In the genomic region with DNA sequence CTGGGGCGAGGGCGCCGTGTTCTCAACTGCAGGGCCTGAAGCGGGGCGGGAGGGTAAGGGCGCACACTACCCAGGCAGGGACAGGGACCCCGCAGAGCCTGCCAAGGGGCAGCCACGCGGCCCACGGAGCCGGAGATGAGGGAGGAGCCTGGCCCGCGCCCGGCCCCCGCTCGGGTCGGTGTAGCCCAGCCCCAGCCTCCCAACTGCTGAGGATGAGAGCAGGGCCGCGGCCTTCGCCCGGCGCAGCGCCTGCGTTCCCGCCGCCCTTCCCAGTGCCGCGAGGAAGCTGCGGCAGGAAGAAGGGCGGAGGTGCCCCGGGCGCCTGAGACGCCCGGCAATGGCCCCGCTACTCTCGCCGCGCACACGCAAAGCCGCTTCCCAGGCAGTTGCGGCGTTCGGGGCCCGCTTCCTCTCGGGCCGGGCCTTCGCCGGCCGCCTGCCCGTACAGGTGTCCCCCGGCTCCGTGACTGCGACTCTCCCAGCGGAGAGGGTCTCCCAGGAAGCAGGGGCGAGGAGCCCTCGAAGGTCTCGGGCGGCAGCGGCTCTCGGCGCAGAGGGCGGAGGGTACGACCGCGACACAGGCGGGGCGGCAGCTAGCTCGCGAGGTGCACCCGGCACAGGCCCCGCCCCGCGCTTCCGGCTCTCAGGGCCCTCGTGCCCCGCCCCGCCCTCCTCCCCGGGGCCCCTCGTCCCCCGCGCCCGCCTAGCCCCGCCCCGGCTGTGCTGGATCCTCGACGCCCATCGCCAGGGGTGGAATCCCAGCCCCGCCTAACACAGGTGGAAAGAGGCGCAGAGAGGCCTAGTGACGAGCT, we compare ENCODE assay signal across 8 cellular contexts. TPM values are rescaled to one million over a fixed set of nuclear protein-coding genes. Genes with fewer than 3 reads are reported as not detected.
DNase-seq lines count a peak whose midpoint lies in the region; ATAC-seq and TF ChIP-seq lines count a peak whose summit lies in the region.

No MANE protein-coding gene starts in this region.

- H4K8ac ChIP-seq in mesenchymal stem cell (ENCODE audit: low read length) = peak overlapping the region; percentile 99

- peak overlapping the region; percentile 89 for H3K27ac ChIP-seq in CD4-positive, alpha-beta T cell (ENCODE audit: low read depth, low read length)
- H3K27ac ChIP-seq in effector memory CD4-positive, alpha-beta T cell (ENCODE audit: insufficient read depth, low read length, poor library complexity, severe bottlenecking) = peak overlapping the region; percentile 94
- no peak overlapping the region for H3K27ac ChIP-seq in mesenchymal stem cell (ENCODE audit: low read length, poor library complexity, severe bottlenecking)

- H2BK120ac ChIP-seq in mesenchymal stem cell (ENCODE audit: low read depth, low read length) = peak overlapping the region; percentile 83

- no peaks in the 10 kb centered on the region for H3K27me3 Mint-ChIP-seq in CD4-positive, alpha-beta T cell
- H3K27me3 Mint-ChIP-seq in activated CD8-positive, alpha-beta T cell treated with anti-CD3 and anti-CD28 coated beads for 36 hours = no peaks in the 10 kb centered on the region

- H3K4me2 ChIP-seq in mesenchymal stem cell (ENCODE audit: low read length, poor library complexity, severe bottlenecking) = peak overlapping the region; percentile 90

- intact Hi-C loops in CD4-positive, alpha-beta T cell (cut with DNase I, micrococcal nuclease) = loop anchor here (1.0 to 10.0 kb wide), 8 partner anchors 7 to 529 kb away; a partner anchor contains a TSS
- intact Hi-C loops in activated CD8-positive, alpha-beta T cell treated with anti-CD3 and anti-CD28 coated beads for 36 hours (cut with micrococcal nuclease) = no loop called here

- no peak for TF ChIP-seq CTCF in CD4-positive, alpha-beta T cell (IDR thresholded peaks at IDR 0.05)
- no peak for TF ChIP-seq CTCF in activated CD8-positive, alpha-beta T cell treated with anti-CD3 and anti-CD28 coated beads for 36 hours (IDR thresholded peaks at IDR 0.05)

- peak overlapping the region in 1 of 2 experiments; percentile 97 for H3K14ac ChIP-seq in mesenchymal stem cell (ENCODE audit: low read length in 2 of 2)

- no peaks in the 10 kb centered on the region for H3K9me3 Mint-ChIP-seq in CD4-positive, alpha-beta T cell
- H3K9me3 Mint-ChIP-seq in activated CD8-positive, alpha-beta T cell treated with anti-CD3 and anti-CD28 coated beads for 36 hours = no peaks in the 10 kb centered on the region

- H3K4me3 ChIP-seq in effector memory CD4-positive, alpha-beta T cell (ENCODE audit: insufficient read depth, low read depth, low read length, poor library complexity, severe bottlenecking) = peak overlapping the region; percentile 87
- peak overlapping the region; percentile 80 to 83 for H3K4me3 ChIP-seq in mesenchymal stem cell (ENCODE audit: insufficient read depth in 1 of 2, low read depth in 1 of 2, low read length in 2 of 2)

- POLR2A ChIA-PET in CD4-positive, alpha-beta T cell (lab: Charles Lee) = interaction anchor here (0.7 to 7.1 kb wide), 11 partner anchors 9 to 243 kb away, joined by 3 to 98 read pairs (median 5); a partner anchor contains a TSS
- POLR2A ChIA-PET in activated CD8-positive, alpha-beta T cell treated with anti-CD3 and anti-CD28 coated beads for 36 hours (lab: Charles Lee) = interaction anchor here (0.8 to 5.4 kb wide), 14 partner anchors 8 to 161 kb away, joined by 3 to 51 read pairs (median 4); a partner anchor contains a TSS

- H3K18ac ChIP-seq in mesenchymal stem cell (ENCODE audit: low read depth in 1 of 2, low read length in 2 of 2) = peak overlapping the region; percentile 86 to 95

- H3K36me3 Mint-ChIP-seq in CD4-positive, alpha-beta T cell (ENCODE audit: low read depth) = no peaks in the 10 kb centered on the region
- no peaks in the 10 kb centered on the region for H3K36me3 Mint-ChIP-seq in activated CD8-positive, alpha-beta T cell treated with anti-CD3 and anti-CD28 coated beads for 36 hours (ENCODE audit: low read depth)

- no peaks in the 10 kb centered on the region for H3K27me3 ChIP-seq in CD4-positive, alpha-beta T cell (ENCODE audit: control insufficient read depth, insufficient read depth, low read length)
- H3K27me3 ChIP-seq in effector memory CD4-positive, alpha-beta T cell (replicated peaks; ENCODE audit: control insufficient read depth, insufficient read depth, low read length, poor library complexity, severe bottlenecking) = no peaks in the 10 kb centered on the region
- H3K27me3 ChIP-seq in mesenchymal stem cell (ENCODE audit: control insufficient read depth in 1 of 2, insufficient read depth in 1 of 2, low read length in 2 of 2) = no peaks in the 10 kb centered on the region

- peak; percentile 96 for ATAC-seq in CD4-positive, alpha-beta T cell (ENCODE audit: poor library complexity)
- peak; percentile 92 for ATAC-seq in GM19455 (IDR thresholded peaks at IDR 0.05; ENCODE audit: unreplicated experiment)
- peak; percentile 93 for ATAC-seq in HG03571 (IDR thresholded peaks at IDR 0.05; ENCODE audit: unreplicated experiment)
- ATAC-seq in activated CD8-positive, alpha-beta T cell treated with anti-CD3 and anti-CD28 coated beads for 36 hours = peak; percentile 95

- peak overlapping the region; percentile 89 for H3K4me3 Mint-ChIP-seq in CD4-positive, alpha-beta T cell
- peak overlapping the region; percentile 83 for H3K4me3 Mint-ChIP-seq in activated CD8-positive, alpha-beta T cell treated with anti-CD3 and anti-CD28 coated beads for 36 hours

- peaks cover 28% of the 10 kb centered on the region for H3K79me1 ChIP-seq in mesenchymal stem cell (replicated peaks; ENCODE audit: low read length, poor library complexity, severe bottlenecking)

- no peaks in the 10 kb centered on the region for H3K9me3 ChIP-seq in CD4-positive, alpha-beta T cell (ENCODE audit: control insufficient read depth, low read length)
- H3K9me3 ChIP-seq in effector memory CD4-positive, alpha-beta T cell (ENCODE audit: control insufficient read depth, low read length) = no peaks in the 10 kb centered on the region
- H3K9me3 ChIP-seq in mesenchymal stem cell (ENCODE audit: control insufficient read depth, low read length) = no peaks in the 10 kb centered on the region

- peak overlapping the region; percentile 92 for H3K9ac ChIP-seq in mesenchymal stem cell (ENCODE audit: low read length)

- peaks cover 8% of the 10 kb centered on the region for H3K4me1 ChIP-seq in effector memory CD4-positive, alpha-beta T cell (ENCODE audit: control insufficient read depth, insufficient read depth, low read length, poor library complexity, severe bottlenecking)
- H3K4me1 ChIP-seq in mesenchymal stem cell (ENCODE audit: control insufficient read depth, insufficient read depth, low read depth, low read length) = peaks cover 16% of the 10 kb centered on the region

- peak overlapping the region in 1 of 2 experiments; percentile 66 for H3K23ac ChIP-seq in mesenchymal stem cell (ENCODE audit: low read length in 2 of 2)

- peak overlapping the region; percentile 91 for H3K27ac Mint-ChIP-seq in CD4-positive, alpha-beta T cell
- peak overlapping the region; percentile 91 for H3K27ac Mint-ChIP-seq in activated CD8-positive, alpha-beta T cell treated with anti-CD3 and anti-CD28 coated beads for 36 hours

- peak overlapping the region; percentile 10 for H2BK5ac ChIP-seq in mesenchymal stem cell (ENCODE audit: low read depth, low read length, poor library complexity, severe bottlenecking)

- H3K36me3 ChIP-seq in effector memory CD4-positive, alpha-beta T cell (ENCODE audit: control insufficient read depth, insufficient read depth, low read length) = no peaks in the 10 kb centered on the region
- H3K36me3 ChIP-seq in mesenchymal stem cell (ENCODE audit: control insufficient read depth in 1 of 2, insufficient read depth in 2 of 2, low read depth in 1 of 2, low read length in 2 of 2) = no peaks in the 10 kb centered on the region

- peak; percentile 83 to 93 (median 90) for DNase-seq in CD4-positive, alpha-beta T cell
- peak; percentile 92 for DNase-seq in NCI-H774 (lab: John Stamatoyannopoulos, UW)
- peak; percentile 95 for DNase-seq in activated CD8-positive, alpha-beta T cell treated with anti-CD3 and anti-CD28 coated beads for 36 hours
- peak; percentile 83 to 86 (median 84) for DNase-seq in effector memory CD4-positive, alpha-beta T cell
- DNase-seq in mesenchymal stem cell = peak; percentile 70
- peak; percentile 76 for DNase-seq in stimulated activated CD8-positive, alpha-beta memory T cell treated with anti-CD3 and anti-CD28 coated beads, Interleukin-15, amount 100 ng/mL, for 1 hour (ENCODE audit: low read depth)

- H3K4ac ChIP-seq in mesenchymal stem cell (ENCODE audit: low read depth in 1 of 2, low read length in 2 of 2) = peak overlapping the region; percentile 78 to 94

- peak overlapping the region; percentile 92 for H4K91ac ChIP-seq in mesenchymal stem cell (ENCODE audit: low read length)

- 6% methylated on average over 84 of the region's 90 CpGs for WGBS in mesenchymal stem cell

- H2AK5ac ChIP-seq in mesenchymal stem cell (ENCODE audit: low read length, severe bottlenecking) = no peak overlapping the region

- H3K4me1 Mint-ChIP-seq in CD4-positive, alpha-beta T cell (ENCODE audit: low read depth) = peaks cover 32% of the 10 kb centered on the region
- H3K4me1 Mint-ChIP-seq in activated CD8-positive, alpha-beta T cell treated with anti-CD3 and anti-CD28 coated beads for 36 hours (ENCODE audit: low read depth) = peaks cover 23% of the 10 kb centered on the region

- peak overlapping the region in 1 of 2 experiments; percentile 75 for H2BK12ac ChIP-seq in mesenchymal stem cell (ENCODE audit: low read length in 2 of 2)

- H2AFZ ChIP-seq in mesenchymal stem cell (ENCODE audit: low read depth, low read length) = peak overlapping the region; percentile 98

- H2BK15ac ChIP-seq in mesenchymal stem cell (ENCODE audit: low read depth, poor library complexity, severe bottlenecking) = peak overlapping the region; percentile 83

- CTCF ChIA-PET in CD4-positive, alpha-beta T cell (lab: Charles Lee) = interaction anchor here (0.6 to 3.0 kb wide), 3 partner anchors 10 to 223 kb away, joined by 3 to 19 read pairs (median 8); no protein-coding TSS in a partner anchor
- CTCF ChIA-PET in activated CD8-positive, alpha-beta T cell treated with anti-CD3 and anti-CD28 coated beads for 36 hours (lab: Charles Lee) = interaction anchor here (1.1 to 6.7 kb wide), 6 partner anchors 10 to 71 kb away, joined by 3 to 37 read pairs (median 6); no protein-coding TSS in a partner anchor

RNA-seq across cellular contexts. Expression of a gene that starts 24.8 kb away (rescaled TPM):
- total RNA-seq in CD4-positive, alpha-beta T cell = 10 to 100 TPM; 68.9 to 70.4 TPM
- 100 to 1,000 TPM; 105 TPM for total RNA-seq in activated CD8-positive, alpha-beta T cell treated with anti-CD3 and anti-CD28 coated beads for 36 hours
- 111 TPM for polyA plus RNA-seq in mesenchymal stem cell (2013, experiment 1 of 2)
- polyA plus RNA-seq in mesenchymal stem cell (2013, experiment 2 of 2) = 112 TPM

RNA-seq across cellular contexts. Expression of a gene that starts 54.7 kb away (rescaled TPM):
- under 1 TPM in 1 of 2 experiments, not detected in 1; 0.11 TPM for total RNA-seq in CD4-positive, alpha-beta T cell
- 1 to 10 TPM; 2.6 to 3.1 TPM for total RNA-seq in activated CD8-positive, alpha-beta T cell treated with anti-CD3 and anti-CD28 coated beads for 36 hours
- polyA plus RNA-seq in mesenchymal stem cell (2013, experiment 1 of 2) = not detected
- polyA plus RNA-seq in mesenchymal stem cell (2013, experiment 2 of 2) = not detected
